In genomic region chr9:12775373-12775962, GRCh38 we compare ENCODE assay signal across 7 cellular contexts. TPM values are rescaled to one million over a fixed set of nuclear protein-coding genes. Genes with fewer than 3 reads are reported as not detected.
DNase-seq lines count a peak whose midpoint lies in the region; ATAC-seq lines count a peak whose summit lies in the region.

No MANE protein-coding gene starts in this region.

- ATAC-seq in GM19372 (IDR thresholded peaks at IDR 0.05; ENCODE audit: low read depth, unreplicated experiment) = peak; percentile 9

- DNase-seq in NCI-H146 treated with DMSO at 0.1 percent for 48 hours (lab: John Stamatoyannopoulos, UW; ENCODE audit: unreplicated experiment) (peak; percentile 76), medulla oblongata (ENCODE audit: extremely low spot score) (peak; percentile 53), ureter (ENCODE audit: low spot score) (peak; percentile 43), SW 1271 (lab: John Stamatoyannopoulos, UW) (no peak)
- DNase-seq in central memory CD4-positive, alpha-beta T cell = no peak

- H3K27ac ChIP-seq in cingulate gyrus (ENCODE audit: low read depth, low read length) = peak overlapping the region; percentile 92

RNA-seq across cellular contexts. Expression of gene LURAP1L, which starts 0.6 kb away (rescaled TPM):
- 6.6 TPM for total RNA-seq in ureter

Comparison
In these comparisons a context has a peak if more than half of its experiments do, and no peak if none do; other contexts are left out.
1. DNase-seq: peak in NCI-H146 treated with DMSO at 0.1 percent for 48 hours (single experiment), medulla oblongata (single experiment) and ureter (single experiment); none in central memory CD4-positive, alpha-beta T cell (single experiment) and SW 1271 (0 of 2).